Comparison of ENCODE assay signal across 19 cellular contexts in the genomic region with DNA sequence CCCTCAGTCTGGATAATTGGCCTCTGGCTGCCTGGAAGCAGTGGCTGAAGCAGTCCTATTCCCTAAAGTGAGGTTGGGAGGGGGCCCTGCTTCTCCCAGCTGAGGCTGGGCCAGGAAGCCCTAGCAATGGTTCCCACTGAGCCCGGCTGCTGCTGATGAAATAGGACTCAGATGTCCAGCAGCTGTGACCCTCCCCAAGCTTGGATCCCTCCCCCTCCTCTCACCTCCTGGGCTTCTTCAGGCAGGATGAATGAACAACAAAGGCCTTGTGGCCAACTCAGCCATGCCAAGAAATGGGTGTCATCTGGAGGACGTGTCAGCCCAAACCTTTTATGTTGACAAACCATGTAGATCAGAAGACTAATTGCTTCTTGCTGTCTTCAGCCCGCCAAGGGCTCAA. TPM values are rescaled to one million over a fixed set of nuclear protein-coding genes. Genes with fewer than 3 reads are reported as not detected.
DNase-seq lines count a peak whose midpoint lies in the region; ATAC-seq and TF ChIP-seq lines count a peak whose summit lies in the region.
"Had no signal": no experiment of that assay in that cellular context is flagged by ENCODE, and none has a peak within 500 bp of the region (broad histone marks: within the 10 kb centered on the region; RNA-seq: fewer than 3 reads in every experiment).

No MANE protein-coding gene starts in this region.

- no TSS peak for BruUV-seq in HCT116 (replicated peaks; lab: Mats Ljungman, UMichigan)

- TF ChIP-seq POLR2A in HCT116 (IDR thresholded peaks at IDR 0.05; ENCODE audit: borderline replicate concordance, extremely low read depth, insufficient read depth, insufficient read length), result no peak

- H3K27me3 ChIP-seq in HCT116 (ENCODE audit: insufficient read depth, low read length) (no peaks in the 10 kb centered on the region), SJCRH30 (no peaks in the 10 kb centered on the region), neural progenitor cell (no peaks in the 10 kb centered on the region)
- H3K27me3 ChIP-seq: BE2C had no signal

- H3K9me2 ChIP-seq in HCT116 (ENCODE audit: insufficient read depth), result no peaks in the 10 kb centered on the region

- TF ChIP-seq CTCF in HCT116 (IDR thresholded peaks at IDR 0.05 in 2 of 3, conservative IDR thresholded peaks at IDR 0.05 in 1 of 3; ENCODE audit: borderline replicate concordance in 1 of 3, insufficient read depth in 1 of 3, low read depth in 2 of 3, low read length in 2 of 3) (no peak), fibroblast of mammary gland (conservative IDR thresholded peaks at IDR 0.05; ENCODE audit: control insufficient read depth, insufficient read depth, low read depth, low read length) (no peak), neural progenitor cell (IDR thresholded peaks at IDR 0.05) (no peak), endothelial cell (IDR thresholded peaks at IDR 0.05; ENCODE audit: unreplicated experiment) (no peak)

- no peaks in the 10 kb centered on the region for H3K9me3 ChIP-seq in HCT116 (ENCODE audit: control insufficient read depth in 1 of 2, insufficient read depth in 1 of 2, low read depth in 1 of 2, low read length in 2 of 2)
- no peaks in the 10 kb centered on the region for H3K9me3 ChIP-seq in SJCRH30 (replicated peaks)
- no peaks in the 10 kb centered on the region for H3K9me3 ChIP-seq in neural progenitor cell (ENCODE audit: low read depth)
- H3K9me3 ChIP-seq: BE2C had no signal

- H2AFZ ChIP-seq in HCT116 (ENCODE audit: low read depth, low read length, poor library complexity, severe bottlenecking) (no peak overlapping the region), neural progenitor cell (replicated peaks) (no peak overlapping the region)

- RAD21 ChIA-PET in HCT116 (lab: Charles Lee; ENCODE audit: low non-redundant PET in 1 of 2, low total read pairs in 2 of 2, uncharacterized antibody in 2 of 2, unreplicated experiment in 2 of 2), result interaction anchor here in 1 of 2 experiments (0.6 kb wide), 1 partner anchor 108 kb away, joined by 3 read pairs; no protein-coding TSS in a partner anchor

- H3K4me3 ChIP-seq in HCT116 (replicated peaks in 1 of 2; ENCODE audit: low read depth in 1 of 2, low read length in 2 of 2), result no peak overlapping the region
- H3K4me3 ChIP-seq in SJCRH30, result no peak overlapping the region
- H3K4me3 ChIP-seq in fibroblast of mammary gland (ENCODE audit: control insufficient read depth, low read depth, low read length), result no peak overlapping the region
- H3K4me3 ChIP-seq in neural progenitor cell, result no peak overlapping the region
- H3K4me3 ChIP-seq: SK-N-MC had no signal

- H3K79me2 ChIP-seq in HCT116 (ENCODE audit: insufficient read depth, low read length), result no peaks in the 10 kb centered on the region
- H3K79me2 ChIP-seq in neural progenitor cell (ENCODE audit: low read depth), result no peaks in the 10 kb centered on the region

- peaks cover 65% of the 10 kb centered on the region for H3K4me1 Mint-ChIP-seq in neural progenitor cell
- peaks cover 13% of the 10 kb centered on the region for H3K4me1 Mint-ChIP-seq in endothelial cell (ENCODE audit: unreplicated experiment)

- no peak overlapping the region for H3K9ac ChIP-seq in HCT116 (ENCODE audit: low read length)
- H3K9ac ChIP-seq in neural progenitor cell, result no peak overlapping the region
- H3K9ac ChIP-seq: KMS-11 had no signal

- H3K27ac Mint-ChIP-seq in neural progenitor cell, result peak overlapping the region; percentile 70
- H3K27ac Mint-ChIP-seq in endothelial cell (ENCODE audit: unreplicated experiment), result no peak overlapping the region

- TF ChIP-seq RAD21 in HCT116 (IDR thresholded peaks at IDR 0.05; ENCODE audit: low read depth), result no peak

- H3K36me3 ChIP-seq in HCT116 (ENCODE audit: control insufficient read depth in 1 of 2, insufficient read depth in 2 of 2, low read length in 2 of 2), result no peaks in the 10 kb centered on the region
- no peaks in the 10 kb centered on the region for H3K36me3 ChIP-seq in SJCRH30
- H3K36me3 ChIP-seq in neural progenitor cell, result no peaks in the 10 kb centered on the region
- H3K36me3 ChIP-seq: BE2C had no signal

- H3K27me3 Mint-ChIP-seq in neural progenitor cell (ENCODE audit: insufficient read depth, low read depth), result peaks cover 16% of the 10 kb centered on the region
- H3K27me3 Mint-ChIP-seq in endothelial cell (ENCODE audit: unreplicated experiment), result peaks cover 9% of the 10 kb centered on the region

- H3K36me3 Mint-ChIP-seq in neural progenitor cell (no peaks in the 10 kb centered on the region), endothelial cell (ENCODE audit: low read depth, unreplicated experiment) (no peaks in the 10 kb centered on the region)

- H3K4me3 Mint-ChIP-seq in neural progenitor cell (no peak overlapping the region), endothelial cell (ENCODE audit: unreplicated experiment) (no peak overlapping the region)
- H3K4me3 Mint-ChIP-seq: CD4-positive, alpha-beta memory T cell had no signal

- H3F3A ChIP-seq in neural progenitor cell (ENCODE audit: low read depth), result no peaks in the 10 kb centered on the region

- H3K9me3 Mint-ChIP-seq in neural progenitor cell, result peaks cover 2% of the 10 kb centered on the region
- H3K9me3 Mint-ChIP-seq in endothelial cell (ENCODE audit: unreplicated experiment), result no peaks in the 10 kb centered on the region

- no peak for ATAC-seq in HCT116
- no peak for ATAC-seq in HG03159 (IDR thresholded peaks at IDR 0.05; ENCODE audit: unreplicated experiment)
- ATAC-seq: HepG2 had no signal

- H3K4me2 ChIP-seq in HCT116 (ENCODE audit: low read length) (no peak overlapping the region), neural progenitor cell (no peak overlapping the region)
- H3K4me2 ChIP-seq: KMS-11 had no signal

- intact Hi-C loops in HCT116 (cut with micrococcal nuclease), result no loop called here

- CTCF ChIA-PET in HCT116 (lab: Charles Lee), result no interaction called here

- H3K4me1 ChIP-seq in HCT116 (ENCODE audit: control insufficient read depth in 1 of 2, insufficient read depth in 2 of 2, low read length in 2 of 2) (peaks cover 18 to 34% of the 10 kb centered on the region in 2 experiments), SJCRH30 (no peaks in the 10 kb centered on the region; the same call in 1 of the 2 replicates), neural progenitor cell (peaks cover 22% of the 10 kb centered on the region)
- H3K4me1 ChIP-seq: BE2C had no signal

- H4K20me1 ChIP-seq in HCT116 (ENCODE audit: insufficient read depth) (no peaks in the 10 kb centered on the region), neural progenitor cell (ENCODE audit: low read depth) (no peaks in the 10 kb centered on the region)

- POLR2A ChIA-PET in HCT116 (lab: Charles Lee), result no interaction called here

- DNase-seq in HCT116 (ENCODE audit: low read depth, low spot score), result no peak
- peak; percentile 27 to 36 for DNase-seq in SJCRH30
- DNase-seq in fibroblast of mammary gland (ENCODE audit: low read depth), result peak; percentile 25
- DNase-seq in neural progenitor cell (ENCODE audit: low spot score), result no peak
- no peak for DNase-seq in endothelial cell (ENCODE audit: low spot score)
- DNase-seq in NCI-H2081 (lab: John Stamatoyannopoulos, UW), result no peak
- DNase-seq: BE2C; CD4-positive, alpha-beta memory T cell; DND-41; GDM1; GOT3; NCI-H2029; NCI-H524 treated with DMSO at 0.1 percent for 48 hours; OCI-M1 had no signal

- H3K27ac ChIP-seq in HCT116 (ENCODE audit: low read depth, low read length), result no peak overlapping the region
- H3K27ac ChIP-seq in SJCRH30, result no peak overlapping the region
- no peak overlapping the region for H3K27ac ChIP-seq in neural progenitor cell
- H3K27ac ChIP-seq: KMS-11, RWPE1, SK-N-MC had no signal

TF ChIP-seq in HCT116, 20 proteins besides CTCF, POLR2A, EP300 and RAD21:
- 0 out of 2 replicates have a peak, but pooled peaks have one; percentile 28 for TF ChIP-seq ZFX (IDR thresholded peaks at IDR 0.05)
- no peak for TF ChIP-seq EZH2phosphoT487 (IDR thresholded peaks at IDR 0.05; ENCODE audit: borderline replicate concordance)

RNA-seq across cellular contexts. Expression of gene AXIN2, which starts 42.0 kb away (rescaled TPM):
- 7.1 TPM for total RNA-seq in HCT116 (2021; ENCODE audit: unreplicated experiment)
- 1.5 and 1.7 TPM in 2 replicates for polyA plus RNA-seq in HCT116 (2012)
- 6.5 and 8.5 TPM in 2 replicates for total RNA-seq in SJCRH30 (2014; rRNA removed; shearing (Covaris generic))
- total RNA-seq in neural progenitor cell (ENCODE audit: low replicate concordance), result 21.8 and 22.0 TPM in 2 replicates
- 44.8 TPM for total RNA-seq in endothelial cell (ENCODE audit: unreplicated experiment)

Comparison
In these comparisons a context has a peak if more than half of its experiments do, and no peak if none do; other contexts are left out.
1. DNase-seq: peak in SJCRH30 (2 of 2) and fibroblast of mammary gland (single experiment); none in HCT116 (single experiment), neural progenitor cell (single experiment), endothelial cell (single experiment) and NCI-H2081 (0 of 2).